Comparison of ENCODE assay signal across 8 cellular contexts in the genomic region with DNA sequence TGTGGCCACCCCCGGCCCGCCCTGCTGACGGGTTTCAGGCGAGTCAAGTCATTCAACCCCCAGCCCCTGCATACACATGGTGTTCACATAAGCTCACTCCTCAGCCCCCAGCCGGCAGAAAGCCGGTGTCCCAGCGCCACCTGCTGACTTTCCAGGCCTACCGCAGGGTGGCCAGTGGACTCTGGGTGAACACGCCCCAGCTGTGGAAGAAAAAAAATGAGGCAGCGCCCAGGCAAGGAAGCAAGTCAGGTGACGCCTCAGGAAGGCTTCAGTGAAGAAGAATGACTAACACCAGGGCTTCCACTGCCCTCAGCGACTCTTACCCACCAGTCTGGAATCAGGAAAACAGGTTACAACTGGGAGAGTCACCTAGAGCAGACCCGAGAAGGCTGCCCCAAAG. TPM values are rescaled to one million over a fixed set of nuclear protein-coding genes. Genes with fewer than 3 reads are reported as not detected.
DNase-seq lines count a peak whose midpoint lies in the region; ATAC-seq and TF ChIP-seq lines count a peak whose summit lies in the region.

No MANE protein-coding gene starts in this region.

- H3K27me3 ChIP-seq in Caco-2 (replicated peaks; ENCODE audit: control insufficient read depth, insufficient read depth, low read length) (no peaks in the 10 kb centered on the region), body of pancreas (no peaks in the 10 kb centered on the region)

- POLR2A ChIA-PET in Caco-2 (lab: Charles Lee), result no interaction called here

- 15 to 17% methylated on average over 7 to 10 of the region's 13 CpGs for WGBS in body of pancreas, 2 donors

- CTCF ChIA-PET in Caco-2 (lab: Charles Lee), result interaction anchor here (1.0 kb wide), 3 partner anchors 21 to 169 kb away, joined by 3 to 13 read pairs (median 4); a partner anchor contains a TSS

- H3K27ac Mint-ChIP-seq in Caco-2 (ENCODE audit: unreplicated experiment), result peak overlapping the region; percentile 29

- no TSS peak for BruUV-seq in Caco-2 (replicated peaks; lab: Mats Ljungman, UMichigan)

- H3K36me3 Mint-ChIP-seq in Caco-2 (ENCODE audit: insufficient read depth, unreplicated experiment), result peaks cover 28% of the 10 kb centered on the region

- H3K27ac ChIP-seq in body of pancreas, result peak overlapping the region in 2 of 4 donors; percentile 30 to 41

- peaks cover 8% of the 10 kb centered on the region for H3K4me1 Mint-ChIP-seq in Caco-2 (ENCODE audit: low read depth, unreplicated experiment)

- ATAC-seq in HG03108 (IDR thresholded peaks at IDR 0.05; ENCODE audit: unreplicated experiment) (peak; percentile 54), body of pancreas (peak; percentile 88), GM19023 (IDR thresholded peaks at IDR 0.05; ENCODE audit: unreplicated experiment) (no peak), HG03469 (IDR thresholded peaks at IDR 0.05; ENCODE audit: unreplicated experiment) (no peak)

- no peaks in the 10 kb centered on the region for H3K9me3 Mint-ChIP-seq in Caco-2 (ENCODE audit: unreplicated experiment)

- H3K9me3 ChIP-seq in Caco-2 (no peaks in the 10 kb centered on the region), body of pancreas (no peaks in the 10 kb centered on the region)

- no peak overlapping the region for H3K4me3 Mint-ChIP-seq in Caco-2 (ENCODE audit: unreplicated experiment)

- TF ChIP-seq CTCF in Caco-2 (IDR thresholded peaks at IDR 0.05; ENCODE audit: insufficient read depth in 1 of 2, low read depth in 1 of 2, low read length in 1 of 2, severe bottlenecking in 1 of 2, unreplicated experiment in 1 of 2) (peak in 1 of 2 experiments; percentile 78), body of pancreas (IDR thresholded peaks at IDR 0.05) (peak in 6 of 7 experiments; percentile 37 to 80 (median 68))

- intact Hi-C loops in Caco-2 (cut with micrococcal nuclease; ENCODE audit: unreplicated experiment) (loop anchor here (1.0 kb wide), 1 partner anchor 21 kb away; a partner anchor contains a TSS), body of pancreas (cut with DNase I) (no loop called here)

- no peaks in the 10 kb centered on the region for H3K4me1 ChIP-seq in Caco-2
- H3K4me1 ChIP-seq in body of pancreas, result peaks cover 5% of the 10 kb centered on the region

- DNase-seq in Caco-2, result peak; percentile 81 to 83
- peak; percentile 63 for DNase-seq in RPMI8226
- peak; percentile 70 to 84 (median 82) for DNase-seq in body of pancreas
- DNase-seq in iris pigment epithelial cell (ENCODE audit: low read depth), result peak; percentile 87
- peak; percentile 58 for DNase-seq in stimulated activated CD4-positive, alpha-beta T cell treated with anti-CD3 and anti-CD28 coated beads, Interleukin-15, amount 100 ng/mL, for 24 hours

- H3K36me3 ChIP-seq in Caco-2 (ENCODE audit: control insufficient read depth, insufficient read depth, low read length) (no peaks in the 10 kb centered on the region), body of pancreas (replicated peaks in 1 of 2; ENCODE audit: insufficient read depth in 1 of 2, low read depth in 2 of 2) (no peaks in the 10 kb centered on the region)

- TF ChIP-seq POLR2A in body of pancreas (IDR thresholded peaks at IDR 0.05), result no peak

- H3K27me3 Mint-ChIP-seq in Caco-2 (ENCODE audit: insufficient read depth, unreplicated experiment), result no peaks in the 10 kb centered on the region

- H3K4me3 ChIP-seq in Caco-2 (ENCODE audit: low read depth, low read length) (no peak overlapping the region), body of pancreas (no peak overlapping the region)

RNA-seq across cellular contexts. Expression of a gene that starts 15.8 kb away (rescaled TPM):
- total RNA-seq in Caco-2 (2022), result 232 and 234 TPM in 2 replicates
- 10 to 100 TPM; 64.6 TPM for total RNA-seq in body of pancreas

RNA-seq across cellular contexts. Expression of a gene that starts 16.2 kb away (rescaled TPM):
- 4.3 and 4.5 TPM in 2 replicates for total RNA-seq in Caco-2 (2022)
- 10 to 100 TPM; 11.2 to 31.6 TPM for total RNA-seq in body of pancreas

RNA-seq across cellular contexts. Expression of a gene that starts 20.7 kb away (rescaled TPM):
- 8.8 and 11.2 TPM in 2 replicates for total RNA-seq in Caco-2 (2022)
- total RNA-seq in body of pancreas, result 10 to 100 TPM; 11.7 to 18.5 TPM

RNA-seq across cellular contexts. Expression of a gene that starts 34.8 kb away (rescaled TPM):
- not detected in 2 replicates for total RNA-seq in Caco-2 (2022)
- not detected for total RNA-seq in body of pancreas

RNA-seq across cellular contexts. Expression of a gene that starts 55.6 kb away (rescaled TPM):
- 0.16 TPM in 1 of 2 replicates, not detected in the other for total RNA-seq in Caco-2 (2022)
- total RNA-seq in body of pancreas, result 10 to 100 TPM in 1 of 2 donors, 1 to 10 TPM in 1; 4.2 to 13.2 TPM

Comparison
In these comparisons a context has a peak if more than half of its experiments do, and no peak if none do; other contexts are left out.
1. ATAC-seq: peak in HG03108 (single experiment) and body of pancreas (single experiment); none in GM19023 (single experiment) and HG03469 (single experiment).
2. Peak in every context shown above with its lines, with median percentiles within 50 percentile points of each other: DNase-seq.